ENCODE assay signal across 1 cellular context in genomic region chr7:74587435-74588126, GRCh38.
A peak's percentile ranks its signal among the peaks of the same experiment; 100 is the strongest.
TF ChIP-seq lines count a peak whose summit lies in the region.

No MANE protein-coding gene starts in this region.

TF ChIP-seq in HEK293, 187 proteins besides CTCF, POLR2A, EP300 and RAD21 (continued from another document):
- TF ChIP-seq PATZ1 (tag by site-specific recombination; IDR thresholded peaks at IDR 0.05) = peak; percentile 40; the same call in 1 of the 2 replicates
- no peak for TF ChIP-seq ZNF704 (tag by site-specific recombination; IDR thresholded peaks at IDR 0.05)
